ENCODE assay signal across 16 cellular contexts in the genomic region with DNA sequence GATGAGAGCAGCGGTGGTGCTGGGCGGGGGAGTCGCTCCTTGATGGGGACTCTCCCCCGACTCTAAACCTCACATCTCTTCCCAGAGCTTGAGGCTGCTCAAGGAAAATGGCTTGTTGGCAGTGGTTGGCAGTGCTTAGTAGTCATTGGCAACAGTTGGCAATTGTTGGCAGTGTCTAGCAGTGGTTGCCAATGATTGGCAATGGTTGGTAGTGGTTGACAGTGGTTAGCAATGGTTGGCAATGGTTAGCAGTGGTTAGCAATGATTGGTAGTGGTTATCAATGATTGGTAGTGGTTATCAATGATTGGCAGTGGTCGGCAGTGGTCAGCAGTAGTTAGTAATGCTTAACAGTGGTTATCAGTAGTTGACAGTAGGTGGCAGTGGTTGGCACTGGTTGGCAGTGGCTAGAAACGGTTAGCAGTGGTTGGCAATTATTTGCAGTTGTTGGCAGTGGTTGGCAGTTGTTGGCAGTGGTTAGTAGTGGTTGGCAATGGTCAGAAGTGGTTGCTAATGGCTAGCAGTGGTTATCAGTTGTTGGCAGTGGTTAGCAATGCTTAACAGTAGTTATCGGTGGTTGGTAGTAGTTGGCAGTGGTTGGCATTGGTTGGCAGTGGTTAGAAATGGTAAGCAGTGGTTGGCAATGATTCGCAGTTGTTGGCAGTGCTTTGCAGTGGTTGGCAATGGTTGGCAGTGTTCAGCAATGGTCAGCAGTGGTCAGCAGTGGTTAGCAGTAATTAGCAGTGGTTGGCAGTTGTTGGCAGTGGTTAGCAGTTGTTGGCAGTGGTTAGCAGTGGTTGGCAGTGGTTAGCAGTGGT.
DNase-seq lines count a peak whose midpoint lies in the region; ATAC-seq, FAIRE-seq and TF ChIP-seq lines count a peak whose summit lies in the region.
"Had no signal": no experiment of that assay in that cellular context is flagged by ENCODE, and none has a peak within 500 bp of the region (broad histone marks: within the 10 kb centered on the region; RNA-seq: fewer than 3 reads in every experiment).

No MANE protein-coding gene starts in this region.

- TF ChIP-seq RAD21 in HCT116 (IDR thresholded peaks at IDR 0.05; ENCODE audit: low read depth): peak; percentile 61

- H3K9me3 ChIP-seq in HCT116 (ENCODE audit: control insufficient read depth in 1 of 2, insufficient read depth in 1 of 2, low read depth in 1 of 2, low read length in 2 of 2) (no peaks in the 10 kb centered on the region), astrocyte (ENCODE audit: insufficient read depth, low read depth, low read length) (peaks cover 5% of the 10 kb centered on the region)
- H3K9me3 ChIP-seq: lower lobe of right lung had no signal

- H3K79me2 ChIP-seq in HCT116 (ENCODE audit: insufficient read depth, low read length) (no peaks in the 10 kb centered on the region), astrocyte (ENCODE audit: insufficient read depth, low read length) (no peaks in the 10 kb centered on the region)

- H3K9me3 Mint-ChIP-seq in astrocyte (ENCODE audit: unreplicated experiment): peaks cover 39% of the 10 kb centered on the region

- H3K4me3 Mint-ChIP-seq in astrocyte (ENCODE audit: unreplicated experiment): peak overlapping the region; percentile 31
- H3K4me3 Mint-ChIP-seq: activated naive CD8-positive, alpha-beta T cell treated with anti-CD3 and anti-CD28 coated beads for 36 hours; neural crest cell; stimulated activated naive CD8-positive, alpha-beta T cell treated with anti-CD3 and anti-CD28 coated beads, Interleukin-15, Interleukin-2, amounts not matched to agents 100 ng/mL and 50 ng/mL, for 24 hours had no signal

- peaks cover 34% of the 10 kb centered on the region for H3K27me3 Mint-ChIP-seq in astrocyte (ENCODE audit: low read depth, unreplicated experiment)

- TF ChIP-seq CTCF in C4-2B (conservative IDR thresholded peaks at IDR 0.05) (peak; percentile 36), HCT116 (IDR thresholded peaks at IDR 0.05 in 2 of 3, conservative IDR thresholded peaks at IDR 0.05 in 1 of 3; ENCODE audit: borderline replicate concordance in 1 of 3, insufficient read depth in 1 of 3, low read depth in 2 of 3, low read length in 2 of 3) (peak; percentile 25 to 58 (median 52); a peak in 3 of 6 replicates), astrocyte (IDR thresholded peaks at IDR 0.05; ENCODE audit: insufficient read depth, low read depth, low read length) (no peak), kidney epithelial cell (IDR thresholded peaks at IDR 0.05; ENCODE audit: insufficient read depth, low read length, poor library complexity, severe bottlenecking) (peak; percentile 5)

- no peaks in the 10 kb centered on the region for H3K9me2 ChIP-seq in HCT116 (ENCODE audit: insufficient read depth)

- H3K4me2 ChIP-seq in HCT116 (ENCODE audit: low read length) (no peak overlapping the region), astrocyte (ENCODE audit: low read length) (no peak overlapping the region)

- FAIRE-seq in astrocyte (lab: Jason Lieb, UNC): no peak

- CTCF ChIA-PET in HCT116 (lab: Charles Lee): no interaction called here

- no peak overlapping the region for H3K9ac ChIP-seq in HCT116 (ENCODE audit: low read length)
- no peak overlapping the region for H3K9ac ChIP-seq in astrocyte (ENCODE audit: low read length)

- H3K4me1 ChIP-seq in HCT116 (ENCODE audit: control insufficient read depth in 1 of 2, insufficient read depth in 2 of 2, low read length in 2 of 2): no peaks in the 10 kb centered on the region
- peaks cover 13% of the 10 kb centered on the region for H3K4me1 ChIP-seq in astrocyte (ENCODE audit: insufficient read depth, low read length)
- H3K4me1 ChIP-seq: lower lobe of right lung had no signal

- no TSS peak for BruUV-seq in HCT116 (replicated peaks; lab: Mats Ljungman, UMichigan)

- H3K4me3 ChIP-seq in HCT116 (replicated peaks in 1 of 2; ENCODE audit: low read depth in 1 of 2, low read length in 2 of 2): no peak overlapping the region
- H3K4me3 ChIP-seq in astrocyte (ENCODE audit: insufficient read depth, low read depth, low read length): no peak overlapping the region
- H3K4me3 ChIP-seq in kidney epithelial cell (ENCODE audit: low read depth, low read length): no peak overlapping the region
- H3K4me3 ChIP-seq: lower lobe of right lung had no signal

- H2AFZ ChIP-seq in HCT116 (ENCODE audit: low read depth, low read length, poor library complexity, severe bottlenecking) (no peak overlapping the region), astrocyte (ENCODE audit: low read depth, low read length) (no peak overlapping the region)

- no peak for TF ChIP-seq POLR2A in HCT116 (IDR thresholded peaks at IDR 0.05; ENCODE audit: borderline replicate concordance, extremely low read depth, insufficient read depth, insufficient read length)

- H4K20me1 ChIP-seq in HCT116 (ENCODE audit: insufficient read depth): no peaks in the 10 kb centered on the region
- no peaks in the 10 kb centered on the region for H4K20me1 ChIP-seq in astrocyte (ENCODE audit: insufficient read depth, low read length)

- H3K27ac Mint-ChIP-seq in astrocyte (ENCODE audit: unreplicated experiment): no peak overlapping the region
- H3K27ac Mint-ChIP-seq: activated naive CD8-positive, alpha-beta T cell treated with anti-CD3 and anti-CD28 coated beads for 36 hours; stimulated activated naive CD8-positive, alpha-beta T cell treated with anti-CD3 and anti-CD28 coated beads, Interleukin-15, Interleukin-2, amounts not matched to agents 100 ng/mL and 50 ng/mL, for 24 hours had no signal

- RAD21 ChIA-PET in HCT116 (lab: Charles Lee; ENCODE audit: low non-redundant PET in 1 of 2, low total read pairs in 2 of 2, uncharacterized antibody in 2 of 2, unreplicated experiment in 2 of 2): no interaction called here

- H3K27ac ChIP-seq in C4-2B (no peak overlapping the region), HCT116 (ENCODE audit: low read depth, low read length) (no peak overlapping the region), astrocyte (ENCODE audit: low read depth, low read length) (no peak overlapping the region)
- H3K27ac ChIP-seq: lower lobe of right lung had no signal

- H3K36me3 Mint-ChIP-seq in astrocyte (ENCODE audit: low read depth, unreplicated experiment): peaks cover 10% of the 10 kb centered on the region

- H3K27me3 ChIP-seq in HCT116 (ENCODE audit: insufficient read depth, low read length): no peaks in the 10 kb centered on the region; the same call in 1 of the 2 replicates
- H3K27me3 ChIP-seq in astrocyte (ENCODE audit: insufficient read depth, low read length): no peaks in the 10 kb centered on the region
- no peaks in the 10 kb centered on the region for H3K27me3 ChIP-seq in kidney epithelial cell (ENCODE audit: control insufficient read depth, insufficient read depth, low read length)

- no peaks in the 10 kb centered on the region for H3K36me3 ChIP-seq in HCT116 (ENCODE audit: control insufficient read depth in 1 of 2, insufficient read depth in 2 of 2, low read length in 2 of 2)
- H3K36me3 ChIP-seq in astrocyte (ENCODE audit: insufficient read depth, low read length): no peaks in the 10 kb centered on the region
- no peaks in the 10 kb centered on the region for H3K36me3 ChIP-seq in kidney epithelial cell (ENCODE audit: control insufficient read depth, insufficient read depth, low read length)
- H3K36me3 ChIP-seq: lower lobe of right lung had no signal

- ATAC-seq in HCT116 (peak; percentile 69), GM18520 (IDR thresholded peaks at IDR 0.05; ENCODE audit: unreplicated experiment) (no peak), HG03280 (IDR thresholded peaks at IDR 0.05; ENCODE audit: unreplicated experiment) (no peak)

- no peak for DNase-seq in HCT116 (ENCODE audit: low read depth, low spot score)
- no peak for DNase-seq in astrocyte (ENCODE audit: low read depth)
- no peak for DNase-seq in kidney epithelial cell (ENCODE audit: low read depth)
- DNase-seq in GM19238 (ENCODE audit: insufficient read length, low spot score): no peak
- no peak for DNase-seq in NCI-H82 treated with DMSO at 0.1 percent for 48 hours (lab: John Stamatoyannopoulos, UW; ENCODE audit: unreplicated experiment)
- DNase-seq: activated naive CD8-positive, alpha-beta T cell treated with anti-CD3 and anti-CD28 coated beads for 36 hours; C1 segment of cervical spinal cord; GDM1; lower lobe of right lung; NCI-H526 treated with DMSO at 0.1 percent for 48 hours; SIG-M5 had no signal

- POLR2A ChIA-PET in HCT116 (lab: Charles Lee): no interaction called here

- intact Hi-C loops in HCT116 (cut with micrococcal nuclease): no loop called here

- peaks cover 6% of the 10 kb centered on the region for H3K4me1 Mint-ChIP-seq in astrocyte (ENCODE audit: low read depth, unreplicated experiment)
- H3K4me1 Mint-ChIP-seq: activated naive CD8-positive, alpha-beta T cell treated with anti-CD3 and anti-CD28 coated beads for 36 hours had no signal

TF ChIP-seq in HCT116, 20 proteins besides CTCF, POLR2A, EP300 and RAD21 (continues in another document):
- TF ChIP-seq EZH2 (IDR thresholded peaks at IDR 0.05) (no peak), FOSL1 (IDR thresholded peaks at IDR 0.05; ENCODE audit: low read depth) (no peak), POLR2AphosphoS5 (IDR thresholded peaks at IDR 0.05; ENCODE audit: low read depth, low read length) (no peak), SIN3A (IDR thresholded peaks at IDR 0.05; ENCODE audit: low read depth) (no peak), ELF1 (IDR thresholded peaks at IDR 0.05; ENCODE audit: borderline replicate concordance, low read depth) (no peak), JUND (IDR thresholded peaks at IDR 0.05) (no peak), SRF (IDR thresholded peaks at IDR 0.05; ENCODE audit: low read depth) (no peak), ZFX (IDR thresholded peaks at IDR 0.05) (no peak), MAX (IDR thresholded peaks at IDR 0.05) (no peak), TCF7L2 (IDR thresholded peaks at IDR 0.05; ENCODE audit: borderline replicate concordance, extremely low read depth, insufficient read depth, insufficient read length) (no peak), SP1 (IDR thresholded peaks at IDR 0.05; ENCODE audit: low read depth) (no peak), CBX3 (IDR thresholded peaks at IDR 0.05; ENCODE audit: low read depth) (no peak), CEBPB (IDR thresholded peaks at IDR 0.05; ENCODE audit: low read depth) (no peak), YY1 (IDR thresholded peaks at IDR 0.05; ENCODE audit: extremely low read depth, insufficient replicate concordance, low read depth, low read length) (no peak)
